Comparison of ENCODE assay signal across 19 cellular contexts in genomic region chr7:48249162-48249561, GRCh38.
DNase-seq lines count a peak whose midpoint lies in the region; ATAC-seq and TF ChIP-seq lines count a peak whose summit lies in the region.
"Had no signal": no experiment of that assay in that cellular context is flagged by ENCODE, and none has a peak within 500 bp of the region (broad histone marks: within the 10 kb centered on the region; RNA-seq: fewer than 3 reads in every experiment).

No MANE protein-coding gene starts in this region.

- intact Hi-C loops in PC-3 (cut with micrococcal nuclease): no loop called here

- POLR2A ChIA-PET in PC-3 (lab: Charles Lee; ENCODE audit: unreplicated experiment): no interaction called here

- no peaks in the 10 kb centered on the region for H3K27me3 Mint-ChIP-seq in nephron (ENCODE audit: low read depth)
- H3K27me3 Mint-ChIP-seq: CD4-positive, alpha-beta T cell had no signal

- H3K4me2 ChIP-seq in PC-3 (ENCODE audit: low read length): no peak overlapping the region
- H3K4me2 ChIP-seq: A549 had no signal

- H3K4me1 Mint-ChIP-seq in nephron: peaks cover 24% of the 10 kb centered on the region
- H3K4me1 Mint-ChIP-seq: B cell had no signal

- H3K9me3 Mint-ChIP-seq in nephron: no peaks in the 10 kb centered on the region
- H3K9me3 Mint-ChIP-seq: CD4-positive, alpha-beta T cell; CD8-positive, alpha-beta T cell had no signal

- no peaks in the 10 kb centered on the region for H3K36me3 Mint-ChIP-seq in nephron (ENCODE audit: low read depth)
- H3K36me3 Mint-ChIP-seq: CD8-positive, alpha-beta T cell had no signal

- peak overlapping the region; percentile 56; the same call in 1 of the 2 replicates for H3K9ac ChIP-seq in PC-3 (ENCODE audit: low read length)
- H3K9ac ChIP-seq: BLaER1 treated with 17β-estradiol and CSF1 and Interleukin-3, amounts not matched to agents 10 nM and 100 nM had no signal

- H3K79me2 ChIP-seq in PC-3 (ENCODE audit: low read length): no peaks in the 10 kb centered on the region

- H3K4me3 ChIP-seq in PC-3 (ENCODE audit: low read length) (no peak overlapping the region), fibroblast of pulmonary artery (replicated peaks; ENCODE audit: low read depth, low read length) (no peak overlapping the region)
- H3K4me3 ChIP-seq: A549; BLaER1 treated with 17β-estradiol and CSF1 and Interleukin-3, amounts not matched to agents 10 nM and 100 nM; GM12878 had no signal

- BruUV-seq in PC-3 (replicated peaks; lab: Mats Ljungman, UMichigan): no TSS peak

- DNase-seq in PC-3 (no peak), fibroblast of pulmonary artery (ENCODE audit: low read depth) (peak; percentile 25), NCI-H187 (lab: John Stamatoyannopoulos, UW) (no peak), epidermal melanocyte (ENCODE audit: insufficient read length, low spot score) (no peak)
- DNase-seq: AML-193; Caco-2; Calu3; CD4-positive, alpha-beta T cell; CD8-positive, alpha-beta T cell; DMS79 treated with DMSO at 0.1 percent for 48 hours; GDM1 had no signal

- H3K27ac ChIP-seq in PC-3 (ENCODE audit: low read length): no peak overlapping the region
- H3K27ac ChIP-seq: 22Rv1; A549; BLaER1 treated with 17β-estradiol and CSF1 and Interleukin-3, amounts not matched to agents 10 nM and 100 nM; C4-2B had no signal

- TF ChIP-seq CTCF in PC-3 (conservative IDR thresholded peaks at IDR 0.05; ENCODE audit: low read depth, low read length) (no peak), fibroblast of pulmonary artery (IDR thresholded peaks at IDR 0.05; ENCODE audit: low read length, missing control alignments) (no peak), nephron (IDR thresholded peaks at IDR 0.05; ENCODE audit: unreplicated experiment in 3 of 3) (no peak)

- no peaks in the 10 kb centered on the region for H3K36me3 ChIP-seq in PC-3 (ENCODE audit: low read depth, low read length)
- H3K36me3 ChIP-seq: BLaER1 treated with 17β-estradiol and CSF1 and Interleukin-3, amounts not matched to agents 10 nM and 100 nM had no signal

- no peaks in the 10 kb centered on the region for H3F3A ChIP-seq in PC-3 (ENCODE audit: low read length, unreplicated experiment)

- CTCF ChIA-PET in PC-3 (lab: Charles Lee): no interaction called here

- H3K27me3 ChIP-seq in PC-3 (ENCODE audit: low read length): no peaks in the 10 kb centered on the region
- H3K27me3 ChIP-seq: BLaER1 treated with 17β-estradiol and CSF1 and Interleukin-3, amounts not matched to agents 10 nM and 100 nM had no signal

- no peaks in the 10 kb centered on the region for H4K20me1 ChIP-seq in PC-3 (ENCODE audit: low read length)
- H4K20me1 ChIP-seq: BLaER1 treated with 17β-estradiol and CSF1 and Interleukin-3, amounts not matched to agents 10 nM and 100 nM had no signal

- H3K4me1 ChIP-seq in PC-3 (ENCODE audit: insufficient read depth, low read length): peaks cover 49% of the 10 kb centered on the region
- H3K4me1 ChIP-seq: A549, Caco-2 had no signal

- no peak for ATAC-seq in PC-3
- no peak for ATAC-seq in HG03354 (IDR thresholded peaks at IDR 0.05; ENCODE audit: poor library complexity, severe bottlenecking, unreplicated experiment)
- ATAC-seq: A549; CD8-positive, alpha-beta T cell; GM12878 had no signal

- peak overlapping the region in 2 of 3 experiments; percentile 59 to 85 for H3K27ac Mint-ChIP-seq in nephron
- H3K27ac Mint-ChIP-seq: B cell; CD4-positive, alpha-beta T cell; CD8-positive, alpha-beta T cell had no signal

- no peak overlapping the region for H3K4me3 Mint-ChIP-seq in nephron
- H3K4me3 Mint-ChIP-seq: B cell; CD4-positive, alpha-beta T cell; CD8-positive, alpha-beta T cell had no signal

- no peaks in the 10 kb centered on the region for H3K9me2 ChIP-seq in PC-3 (replicated peaks; ENCODE audit: low read length)

- H3K9me3 ChIP-seq in PC-3 (ENCODE audit: low read length): no peaks in the 10 kb centered on the region
- H3K9me3 ChIP-seq: A549; BLaER1 treated with 17β-estradiol and CSF1 and Interleukin-3, amounts not matched to agents 10 nM and 100 nM; Caco-2 had no signal

- no peak overlapping the region for H2AFZ ChIP-seq in PC-3 (ENCODE audit: low read length)
